Comparison of ENCODE assay signal across 7 cellular contexts in the genomic region with DNA sequence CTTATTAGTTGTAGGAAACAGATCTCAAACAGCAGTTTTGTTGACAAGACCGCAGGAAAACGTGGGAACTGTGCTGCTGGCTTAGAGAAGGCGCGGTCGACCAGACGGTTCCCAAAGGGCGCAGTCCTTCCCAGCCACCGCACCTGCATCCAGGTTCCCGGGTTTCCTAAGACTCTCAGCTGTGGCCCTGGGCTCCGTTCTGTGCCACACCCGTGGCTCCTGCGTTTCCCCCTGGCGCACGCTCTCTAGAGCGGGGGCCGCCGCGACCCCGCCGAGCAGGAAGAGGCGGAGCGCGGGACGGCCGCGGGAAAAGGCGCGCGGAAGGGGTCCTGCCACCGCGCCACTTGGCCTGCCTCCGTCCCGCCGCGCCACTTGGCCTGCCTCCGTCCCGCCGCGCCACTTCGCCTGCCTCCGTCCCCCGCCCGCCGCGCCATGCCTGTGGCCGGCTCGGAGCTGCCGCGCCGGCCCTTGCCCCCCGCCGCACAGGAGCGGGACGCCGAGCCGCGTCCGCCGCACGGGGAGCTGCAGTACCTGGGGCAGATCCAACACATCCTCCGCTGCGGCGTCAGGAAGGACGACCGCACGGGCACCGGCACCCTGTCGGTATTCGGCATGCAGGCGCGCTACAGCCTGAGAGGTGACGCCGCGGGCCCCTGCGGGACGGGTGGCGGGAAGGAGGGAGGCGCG. TPM values are rescaled to one million over a fixed set of nuclear protein-coding genes. Genes with fewer than 3 reads are reported as not detected.
A peak's percentile ranks its signal among the peaks of the same experiment; 100 is the strongest.
DNase-seq lines count a peak whose midpoint lies in the region; ATAC-seq, FAIRE-seq and TF ChIP-seq lines count a peak whose summit lies in the region.

A gene (plus strand): TSS at position 343 of the 687 bp plus-strand sequence. CDS start 90 bp downstream, at position 433.

- H3K9me3 ChIP-seq in HCT116 (ENCODE audit: control insufficient read depth in 1 of 2, insufficient read depth in 1 of 2, low read depth in 1 of 2, low read length in 2 of 2) (no peaks in the 10 kb centered on the region), left ventricle myocardium inferior (replicated peaks) (no peaks in the 10 kb centered on the region)

- no peaks in the 10 kb centered on the region for H4K20me1 ChIP-seq in HCT116 (ENCODE audit: insufficient read depth)

- no peaks in the 10 kb centered on the region for H3K27me3 ChIP-seq in HCT116 (ENCODE audit: insufficient read depth, low read length)
- H3K27me3 ChIP-seq in left ventricle myocardium inferior (ENCODE audit: low read depth) = peaks cover 46% of the 10 kb centered on the region

- no peaks in the 10 kb centered on the region for H3K9me2 ChIP-seq in HCT116 (ENCODE audit: insufficient read depth)

- peak within 1 kb of the TSS; percentile 99 for H3K9ac ChIP-seq in HCT116 (ENCODE audit: low read length)

- intact Hi-C loops in HCT116 (cut with micrococcal nuclease) (loop anchor here (5.0 kb wide), 1 partner anchor 55 kb away; a partner anchor contains a TSS), left ventricle myocardium inferior (cut with micrococcal nuclease) (no loop called here)

- peak within 1 kb of the TSS; percentile 93 for H3K27ac Mint-ChIP-seq in activated naive CD8-positive, alpha-beta T cell treated with anti-CD3 and anti-CD28 coated beads for 36 hours

- peaks cover 55% of the 10 kb centered on the region for H3K27me3 Mint-ChIP-seq in activated naive CD8-positive, alpha-beta T cell treated with anti-CD3 and anti-CD28 coated beads for 36 hours

- H3K9me3 Mint-ChIP-seq in activated naive CD8-positive, alpha-beta T cell treated with anti-CD3 and anti-CD28 coated beads for 36 hours = peaks cover 10% of the 10 kb centered on the region

- TF ChIP-seq RAD21 in HCT116 (IDR thresholded peaks at IDR 0.05; ENCODE audit: low read depth) = no peak

- RAD21 ChIA-PET in HCT116 (lab: Charles Lee; ENCODE audit: low non-redundant PET in 1 of 2, low total read pairs in 2 of 2, uncharacterized antibody in 2 of 2, unreplicated experiment in 2 of 2) = interaction anchor here in 1 of 2 experiments (0.5 kb wide), 1 partner anchor 35 kb away, joined by 3 read pairs; no protein-coding TSS in a partner anchor

- H3K27ac ChIP-seq in HCT116 (ENCODE audit: low read depth, low read length) = peak within 1 kb of the TSS; percentile 100
- H3K27ac ChIP-seq in left ventricle myocardium inferior (replicated peaks) = peak within 1 kb of the TSS; percentile 66

- H3K4me1 ChIP-seq in HCT116 (ENCODE audit: control insufficient read depth in 1 of 2, insufficient read depth in 2 of 2, low read length in 2 of 2) = peaks cover 9 to 22% of the 10 kb centered on the region in 2 experiments; a peak in 3 of 4 replicates
- H3K4me1 ChIP-seq in left ventricle myocardium inferior = peaks cover 20% of the 10 kb centered on the region

- H3K36me3 Mint-ChIP-seq in activated naive CD8-positive, alpha-beta T cell treated with anti-CD3 and anti-CD28 coated beads for 36 hours = peaks cover 43% of the 10 kb centered on the region

- peak within 1 kb of the TSS; percentile 94 for H3K4me2 ChIP-seq in HCT116 (ENCODE audit: low read length)

- no peak within 1 kb of the TSS for H2AFZ ChIP-seq in HCT116 (ENCODE audit: low read depth, low read length, poor library complexity, severe bottlenecking)

- peak; percentile 57 for TF ChIP-seq POLR2A in HCT116 (IDR thresholded peaks at IDR 0.05; ENCODE audit: borderline replicate concordance, extremely low read depth, insufficient read depth, insufficient read length)

- TF ChIP-seq CTCF in GM12873 (IDR thresholded peaks at IDR 0.05; ENCODE audit: insufficient read depth, low read depth, low read length, missing control alignments) = peak; percentile 11
- TF ChIP-seq CTCF in HCT116 (IDR thresholded peaks at IDR 0.05 in 2 of 3, conservative IDR thresholded peaks at IDR 0.05 in 1 of 3; ENCODE audit: borderline replicate concordance in 1 of 3, insufficient read depth in 1 of 3, low read depth in 2 of 3, low read length in 2 of 3) = no peak
- TF ChIP-seq CTCF in LNCaP clone FGC (IDR thresholded peaks at IDR 0.05; ENCODE audit: control insufficient read depth, extremely low read depth, insufficient read depth) = peak; percentile 20
- TF ChIP-seq CTCF in left ventricle myocardium inferior (IDR thresholded peaks at IDR 0.05; ENCODE audit: borderline replicate concordance) = peak; percentile 33

- BruUV-seq in HCT116 (replicated peaks; lab: Mats Ljungman, UMichigan) = no TSS peak

- POLR2A ChIA-PET in HCT116 (lab: Charles Lee) = interaction anchor here (1.1 to 1.7 kb wide), 2 partner anchors 10 to 34 kb away, joined by 3 to 4 read pairs; no protein-coding TSS in a partner anchor

- DNase-seq in HCT116 (ENCODE audit: low read depth, low spot score) (peak; percentile 63), LNCaP clone FGC (ENCODE audit: low read depth) (peak; percentile 39), RCC 7860 (ENCODE audit: low spot score) (peak; percentile 77), left ventricle myocardium inferior (peak; percentile 21), retina (peak; percentile 91)
- peak; percentile 75 for DNase-seq in activated naive CD8-positive, alpha-beta T cell treated with anti-CD3 and anti-CD28 coated beads for 36 hours

- peak within 1 kb of the TSS; percentile 85 to 96 for H3K4me3 ChIP-seq in HCT116 (replicated peaks in 1 of 2; ENCODE audit: low read depth in 1 of 2, low read length in 2 of 2)
- peak within 1 kb of the TSS; percentile 88 for H3K4me3 ChIP-seq in LNCaP clone FGC (ENCODE audit: low read depth, low read length)
- H3K4me3 ChIP-seq in left ventricle myocardium inferior = peak within 1 kb of the TSS; percentile 73

- no peak for FAIRE-seq in RCC 7860 (lab: Jason Lieb, UNC)

- peak; percentile 72 for ATAC-seq in HCT116

- peaks cover 66% of the 10 kb centered on the region for H3K79me2 ChIP-seq in HCT116 (ENCODE audit: insufficient read depth, low read length)

- CTCF ChIA-PET in HCT116 (lab: Charles Lee) = interaction anchor here (1.3 to 2.4 kb wide), 2 partner anchors 33 to 182 kb away, joined by 4 to 11 read pairs; no protein-coding TSS in a partner anchor

- peaks cover 19% of the 10 kb centered on the region for H3K4me1 Mint-ChIP-seq in activated naive CD8-positive, alpha-beta T cell treated with anti-CD3 and anti-CD28 coated beads for 36 hours

- H3K36me3 ChIP-seq in HCT116 (ENCODE audit: control insufficient read depth in 1 of 2, insufficient read depth in 2 of 2, low read length in 2 of 2) (peaks cover 19 to 32% of the 10 kb centered on the region in 2 experiments), left ventricle myocardium inferior (no peaks in the 10 kb centered on the region)

- peak within 1 kb of the TSS; percentile 93 for H3K4me3 Mint-ChIP-seq in activated naive CD8-positive, alpha-beta T cell treated with anti-CD3 and anti-CD28 coated beads for 36 hours

TF ChIP-seq in HCT116, 20 proteins besides CTCF, POLR2A, EP300 and RAD21:
- TF ChIP-seq, protein P1, sequence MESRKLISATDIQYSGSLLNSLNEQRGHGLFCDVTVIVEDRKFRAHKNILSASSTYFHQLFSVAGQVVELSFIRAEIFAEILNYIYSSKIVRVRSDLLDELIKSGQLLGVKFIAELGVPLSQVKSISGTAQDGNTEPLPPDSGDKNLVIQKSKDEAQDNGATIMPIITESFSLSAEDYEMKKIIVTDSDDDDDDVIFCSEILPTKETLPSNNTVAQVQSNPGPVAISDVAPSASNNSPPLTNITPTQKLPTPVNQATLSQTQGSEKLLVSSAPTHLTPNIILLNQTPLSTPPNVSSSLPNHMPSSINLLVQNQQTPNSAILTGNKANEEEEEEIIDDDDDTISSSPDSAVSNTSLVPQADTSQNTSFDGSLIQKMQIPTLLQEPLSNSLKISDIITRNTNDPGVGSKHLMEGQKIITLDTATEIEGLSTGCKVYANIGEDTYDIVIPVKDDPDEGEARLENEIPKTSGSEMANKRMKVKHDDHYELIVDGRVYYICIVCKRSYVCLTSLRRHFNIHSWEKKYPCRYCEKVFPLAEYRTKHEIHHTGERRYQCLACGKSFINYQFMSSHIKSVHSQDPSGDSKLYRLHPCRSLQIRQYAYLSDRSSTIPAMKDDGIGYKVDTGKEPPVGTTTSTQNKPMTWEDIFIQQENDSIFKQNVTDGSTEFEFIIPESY (IDR thresholded peaks at IDR 0.05; ENCODE audit: extremely low read depth, insufficient replicate concordance, low read length) = no peak
- TF ChIP-seq SP1 (IDR thresholded peaks at IDR 0.05; ENCODE audit: low read depth) (no peak), ZFX (IDR thresholded peaks at IDR 0.05) (peak; percentile 55; the same call in 1 of the 2 replicates), CBX3 (IDR thresholded peaks at IDR 0.05; ENCODE audit: low read depth) (no peak), FOSL1 (IDR thresholded peaks at IDR 0.05; ENCODE audit: low read depth) (no peak), TCF7L2 (IDR thresholded peaks at IDR 0.05; ENCODE audit: borderline replicate concordance, extremely low read depth, insufficient read depth, insufficient read length) (no peak), POLR2AphosphoS5 (IDR thresholded peaks at IDR 0.05; ENCODE audit: low read depth, low read length) (peak; percentile 78)
- TF ChIP-seq, protein P2, sequence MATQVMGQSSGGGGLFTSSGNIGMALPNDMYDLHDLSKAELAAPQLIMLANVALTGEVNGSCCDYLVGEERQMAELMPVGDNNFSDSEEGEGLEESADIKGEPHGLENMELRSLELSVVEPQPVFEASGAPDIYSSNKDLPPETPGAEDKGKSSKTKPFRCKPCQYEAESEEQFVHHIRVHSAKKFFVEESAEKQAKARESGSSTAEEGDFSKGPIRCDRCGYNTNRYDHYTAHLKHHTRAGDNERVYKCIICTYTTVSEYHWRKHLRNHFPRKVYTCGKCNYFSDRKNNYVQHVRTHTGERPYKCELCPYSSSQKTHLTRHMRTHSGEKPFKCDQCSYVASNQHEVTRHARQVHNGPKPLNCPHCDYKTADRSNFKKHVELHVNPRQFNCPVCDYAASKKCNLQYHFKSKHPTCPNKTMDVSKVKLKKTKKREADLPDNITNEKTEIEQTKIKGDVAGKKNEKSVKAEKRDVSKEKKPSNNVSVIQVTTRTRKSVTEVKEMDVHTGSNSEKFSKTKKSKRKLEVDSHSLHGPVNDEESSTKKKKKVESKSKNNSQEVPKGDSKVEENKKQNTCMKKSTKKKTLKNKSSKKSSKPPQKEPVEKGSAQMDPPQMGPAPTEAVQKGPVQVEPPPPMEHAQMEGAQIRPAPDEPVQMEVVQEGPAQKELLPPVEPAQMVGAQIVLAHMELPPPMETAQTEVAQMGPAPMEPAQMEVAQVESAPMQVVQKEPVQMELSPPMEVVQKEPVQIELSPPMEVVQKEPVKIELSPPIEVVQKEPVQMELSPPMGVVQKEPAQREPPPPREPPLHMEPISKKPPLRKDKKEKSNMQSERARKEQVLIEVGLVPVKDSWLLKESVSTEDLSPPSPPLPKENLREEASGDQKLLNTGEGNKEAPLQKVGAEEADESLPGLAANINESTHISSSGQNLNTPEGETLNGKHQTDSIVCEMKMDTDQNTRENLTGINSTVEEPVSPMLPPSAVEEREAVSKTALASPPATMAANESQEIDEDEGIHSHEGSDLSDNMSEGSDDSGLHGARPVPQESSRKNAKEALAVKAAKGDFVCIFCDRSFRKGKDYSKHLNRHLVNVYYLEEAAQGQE (IDR thresholded peaks at IDR 0.05; ENCODE audit: low read depth) = no peak
TF ChIP-seq in HCT116: peak in this region for 2.

RNA-seq across cellular contexts. Expression of the gene that starts here (rescaled TPM):
- 245 TPM for total RNA-seq in HCT116 (2021; ENCODE audit: unreplicated experiment)
- 197 and 211 TPM in 2 replicates for polyA plus RNA-seq in HCT116 (2012)
- 100 to 1,000 TPM; 364 to 369 TPM for total RNA-seq in activated naive CD8-positive, alpha-beta T cell treated with anti-CD3 and anti-CD28 coated beads for 36 hours
- total RNA-seq in left ventricle myocardium inferior = 3.1 TPM

Comparison
In these comparisons a context has a peak if more than half of its experiments do, and no peak if none do; other contexts are left out.
1. Peak in every context shown above with its lines: DNase-seq, ATAC-seq, H3K4me3 ChIP-seq and H3K27ac ChIP-seq.
2. RNA of the gene that starts here (total RNA-seq): 364 to 369 TPM in activated naive CD8-positive, alpha-beta T cell treated with anti-CD3 and anti-CD28 coated beads for 36 hours and 245 TPM in HCT116 (single experiment); 3.1 TPM in left ventricle myocardium inferior (single experiment); every median in the first group is over 10 times any median in the second.
3. CTCF ChIP-seq: peak in GM12873 (single experiment), LNCaP clone FGC (single experiment) and left ventricle myocardium inferior (single experiment); none in HCT116 (0 of 3).
4. DNase-seq: peak in every context shown above with its lines; median percentile 91 in retina; 77 in RCC 7860; 75 in activated naive CD8-positive, alpha-beta T cell treated with anti-CD3 and anti-CD28 coated beads for 36 hours; 63 in HCT116; 39 in LNCaP clone FGC; 21 in left ventricle myocardium inferior.